In the genomic region with DNA sequence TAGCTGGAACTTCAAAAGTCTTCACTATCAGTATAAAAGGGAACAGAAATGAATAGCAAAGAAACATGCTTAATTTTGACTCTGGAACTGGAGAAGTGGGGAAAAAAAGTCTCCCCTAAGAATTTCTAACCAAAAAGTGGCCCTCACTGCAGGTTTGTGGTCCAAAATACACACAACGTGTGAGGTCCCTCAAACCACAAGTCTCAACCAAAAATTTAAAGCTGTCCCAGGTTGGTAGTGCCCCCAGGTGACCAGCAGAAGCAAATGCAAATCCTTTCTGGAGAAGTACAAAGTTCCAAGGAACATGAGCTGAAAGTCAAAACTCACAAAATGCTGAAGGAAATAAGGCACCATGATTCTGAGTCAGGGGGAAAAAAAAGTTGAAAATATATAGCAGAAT, we compare ENCODE assay signal across 10 cellular contexts. TPM values are rescaled to one million over a fixed set of nuclear protein-coding genes. Genes with fewer than 3 reads are reported as not detected.
DNase-seq lines count a peak whose midpoint lies in the region; ATAC-seq, FAIRE-seq and TF ChIP-seq lines count a peak whose summit lies in the region.
"Had no signal": no experiment of that assay in that cellular context is flagged by ENCODE, and none has a peak within 500 bp of the region (broad histone marks: within the 10 kb centered on the region; RNA-seq: fewer than 3 reads in every experiment).

No MANE protein-coding gene starts in this region.

- POLR2A ChIA-PET in OCI-LY7 (lab: Charles Lee): no interaction called here

- H3K27ac ChIP-seq in OCI-LY7 (ENCODE audit: low read depth, low read length, poor library complexity, severe bottlenecking): no peak overlapping the region

- no peaks in the 10 kb centered on the region for H3K4me1 ChIP-seq in OCI-LY7 (ENCODE audit: insufficient read depth, low read length, poor library complexity, severe bottlenecking)
- H3K4me1 ChIP-seq: Caco-2 had no signal

- no peaks in the 10 kb centered on the region for H4K20me1 ChIP-seq in OCI-LY7 (ENCODE audit: insufficient read depth, low read length)

- BruUV-seq in OCI-LY7 (replicated peaks; lab: Mats Ljungman, UMichigan): no TSS peak

- no peaks in the 10 kb centered on the region for H3K36me3 ChIP-seq in OCI-LY7 (ENCODE audit: insufficient read depth, low read length)

- no peaks in the 10 kb centered on the region for H3K79me2 ChIP-seq in OCI-LY7 (ENCODE audit: insufficient read depth, low read depth, low read length)

- H3K9me3 ChIP-seq in OCI-LY7 (ENCODE audit: low read length): no peaks in the 10 kb centered on the region
- H3K9me3 ChIP-seq: Caco-2 had no signal

- H3K9me2 ChIP-seq in OCI-LY7 (ENCODE audit: insufficient read depth, low read length): no peaks in the 10 kb centered on the region

- TF ChIP-seq CTCF in OCI-LY7 (conservative IDR thresholded peaks at IDR 0.05; ENCODE audit: low read length): peak; percentile 58

- peak; percentile 59 for FAIRE-seq in GM19239 (lab: Jason Lieb, UNC)

- H2AFZ ChIP-seq in OCI-LY7 (ENCODE audit: low read length): no peak overlapping the region

- no peak for ATAC-seq in HG03342 (IDR thresholded peaks at IDR 0.05; ENCODE audit: unreplicated experiment)
- ATAC-seq: stimulated activated memory B cell treated with anti-CD40 and anti-IgM and Interleukin-4, amounts not matched to agents 10 μg/mL and 1 μg/mL and 100 μg/mL, for 72 hours had no signal

- intact Hi-C loops in OCI-LY7 (cut with micrococcal nuclease; ENCODE audit: unreplicated experiment): no loop called here

- H3K4me3 ChIP-seq in OCI-LY7 (ENCODE audit: low read depth, low read length, poor library complexity, severe bottlenecking): no peak overlapping the region

- CTCF ChIA-PET in OCI-LY7 (lab: Charles Lee; ENCODE audit: unreplicated experiment): no interaction called here

- H3K4me2 ChIP-seq in OCI-LY7 (ENCODE audit: low read length): no peak overlapping the region

- DNase-seq in AML-193 (lab: John Stamatoyannopoulos, UW): peak; percentile 12 to 25
- DNase-seq in GM19239 (ENCODE audit: insufficient read length, low spot score): no peak
- peak; percentile 4 for DNase-seq in OCI-LY7 (ENCODE audit: low spot score)
- peak; percentile 14 for DNase-seq in fibroblast of gingiva (ENCODE audit: low read depth)
- DNase-seq in NCI-H524 (lab: John Stamatoyannopoulos, UW): no peak
- no peak for DNase-seq in hypothalamus (lab: John Stamatoyannopoulos, UW)
- DNase-seq in NCI-H1048 (lab: John Stamatoyannopoulos, UW): no peak

RNA-seq across cellular contexts. Expression of gene VAMP7, which starts 23.6 kb away (rescaled TPM):
- 15.5 and 19.2 TPM in 2 replicates for total RNA-seq in OCI-LY7 (2014; rRNA removed; shearing (Covaris generic))
- 32.0 and 37.0 TPM in 2 replicates for total RNA-seq in OCI-LY7 (2022)

Comparison
In these comparisons a context has a peak if more than half of its experiments do, and no peak if none do; other contexts are left out.
1. DNase-seq: peak in AML-193 (2 of 2), OCI-LY7 (single experiment) and fibroblast of gingiva (single experiment); none in GM19239 (single experiment), NCI-H524 (0 of 2), hypothalamus (0 of 51) and NCI-H1048 (single experiment).